ENCODE assay signal across 8 cellular contexts in genomic region chr10:46219431-46219990, GRCh38.
DNase-seq lines count a peak whose midpoint lies in the region; ATAC-seq and TF ChIP-seq lines count a peak whose summit lies in the region.
"Not testable (repeated sequence)": the region's sequence is repeated elsewhere in the genome, so short reads cannot be mapped to it uniquely, and the experiment has no call there.

No MANE protein-coding gene starts in this region.

- H3K9me3 Mint-ChIP-seq in CD8-positive, alpha-beta memory T cell; activated naive CD4-positive, alpha-beta T cell treated with anti-CD3 and anti-CD28 coated beads, Interleukin-2, amount 50 U/mL, for 24 hours; central memory CD8-positive, alpha-beta T cell: not testable (repeated sequence)

- not testable (repeated sequence) for ATAC-seq in central memory CD8-positive, alpha-beta T cell (replicated peaks; ENCODE audit: extremely low read depth, poor library complexity, severe bottlenecking)

- H3K36me3 ChIP-seq in CD8-positive, alpha-beta memory T cell (ENCODE audit: insufficient read depth, low read length); smooth muscle cell (ENCODE audit: low read depth): not testable (repeated sequence)

- not testable (repeated sequence) for TF ChIP-seq POLR2A in NB4 (IDR thresholded peaks at IDR 0.05; ENCODE audit: extremely low read depth, insufficient read length)

- WGBS in smooth muscle cell (ENCODE audit: low lambda C conversion rate) = 62% methylated on average over 5 of the region's 5 CpGs

- H3K27me3 ChIP-seq in CD8-positive, alpha-beta memory T cell (ENCODE audit: insufficient read depth, low read length, poor library complexity, severe bottlenecking); smooth muscle cell (ENCODE audit: low read depth): not testable (repeated sequence)

- peak; percentile 1 for DNase-seq in AG20443 (ENCODE audit: low spot score)
- DNase-seq in CD8-positive, alpha-beta memory T cell; central memory CD8-positive, alpha-beta T cell (ENCODE audit: low spot score in 2 of 2); smooth muscle cell (lab: John Stamatoyannopoulos, UW; ENCODE audit: unreplicated experiment): not testable (repeated sequence)
- peak; percentile 56 for DNase-seq in NB4 (ENCODE audit: low read depth)
- peak; percentile 49 for DNase-seq in activated CD8-positive, alpha-beta memory T cell treated with anti-CD3 and anti-CD28 coated beads for 24 hours
- DNase-seq in iPS-NIHi7 (ENCODE audit: extremely low spot score) = peak; percentile 8

- not testable (repeated sequence) for H3K4me1 ChIP-seq in CD8-positive, alpha-beta memory T cell (ENCODE audit: insufficient read depth, low read length); smooth muscle cell (ENCODE audit: low read depth)

- not testable (repeated sequence) for H2AFZ ChIP-seq in smooth muscle cell (ENCODE audit: low read depth)

- peak overlapping the region; percentile 26 for H3K4me2 ChIP-seq in smooth muscle cell

- peaks cover 22 to 23% (median 22%) of the 10 kb centered on the region in 3 donors for H3K4me1 Mint-ChIP-seq in CD8-positive, alpha-beta memory T cell
- peaks cover 17% of the 10 kb centered on the region for H3K4me1 Mint-ChIP-seq in activated naive CD4-positive, alpha-beta T cell treated with anti-CD3 and anti-CD28 coated beads, Interleukin-2, amount 50 U/mL, for 24 hours
- peaks cover 43% of the 10 kb centered on the region for H3K4me1 Mint-ChIP-seq in central memory CD8-positive, alpha-beta T cell

- not testable (repeated sequence) for H3K27ac ChIP-seq in CD8-positive, alpha-beta memory T cell (ENCODE audit: low read depth, low read length); smooth muscle cell (ENCODE audit: low read depth)

- peaks cover 13 to 76% (median 19%) of the 10 kb centered on the region in 3 donors for H3K36me3 Mint-ChIP-seq in CD8-positive, alpha-beta memory T cell
- H3K36me3 Mint-ChIP-seq in activated naive CD4-positive, alpha-beta T cell treated with anti-CD3 and anti-CD28 coated beads, Interleukin-2, amount 50 U/mL, for 24 hours = peaks cover 28% of the 10 kb centered on the region
- H3K36me3 Mint-ChIP-seq in central memory CD8-positive, alpha-beta T cell (ENCODE audit: insufficient read depth) = peaks cover 15% of the 10 kb centered on the region

- H4K20me1 ChIP-seq in smooth muscle cell (ENCODE audit: low read depth) = not testable (repeated sequence)

- not testable (repeated sequence) for H3K4me3 Mint-ChIP-seq in CD8-positive, alpha-beta memory T cell; activated naive CD4-positive, alpha-beta T cell treated with anti-CD3 and anti-CD28 coated beads, Interleukin-2, amount 50 U/mL, for 24 hours; central memory CD8-positive, alpha-beta T cell

- not testable (repeated sequence) for TF ChIP-seq CTCF in NB4 (IDR thresholded peaks at IDR 0.05; ENCODE audit: low read depth, low read length); smooth muscle cell (IDR thresholded peaks at IDR 0.05; ENCODE audit: borderline replicate concordance, insufficient read depth, poor library complexity, severe bottlenecking)

- CTCF ChIA-PET in CD8-positive, alpha-beta memory T cell (lab: Charles Lee) = interaction anchor here (1.2 kb wide), 1 partner anchor 191 kb away, joined by 3 read pairs; no protein-coding TSS in a partner anchor

- H3F3A ChIP-seq in smooth muscle cell (ENCODE audit: low read depth) = not testable (repeated sequence)

- POLR2A ChIA-PET in CD8-positive, alpha-beta memory T cell (lab: Charles Lee) = not testable (repeated sequence)

- not testable (repeated sequence) for H3K4me3 ChIP-seq in CD8-positive, alpha-beta memory T cell (ENCODE audit: low read length); NB4 (ENCODE audit: low read depth, low read length); smooth muscle cell

- peak overlapping the region in 6 of 8 donors; percentile 1 to 87 (median 48) for H3K27ac Mint-ChIP-seq in CD8-positive, alpha-beta memory T cell
- peak overlapping the region; percentile 63 for H3K27ac Mint-ChIP-seq in activated naive CD4-positive, alpha-beta T cell treated with anti-CD3 and anti-CD28 coated beads, Interleukin-2, amount 50 U/mL, for 24 hours
- H3K27ac Mint-ChIP-seq in central memory CD8-positive, alpha-beta T cell (ENCODE audit: low read depth) = peak overlapping the region; percentile 80

- H3K79me2 ChIP-seq in smooth muscle cell (ENCODE audit: low read depth) = not testable (repeated sequence)

- H3K9me3 ChIP-seq in CD8-positive, alpha-beta memory T cell (ENCODE audit: low read length); smooth muscle cell (replicated peaks; ENCODE audit: low read depth): not testable (repeated sequence)

- not testable (repeated sequence) for H3K27me3 Mint-ChIP-seq in CD8-positive, alpha-beta memory T cell; activated naive CD4-positive, alpha-beta T cell treated with anti-CD3 and anti-CD28 coated beads, Interleukin-2, amount 50 U/mL, for 24 hours; central memory CD8-positive, alpha-beta T cell

- not testable (repeated sequence) for H3K9ac ChIP-seq in smooth muscle cell (ENCODE audit: low read depth)
